In the genomic region with DNA sequence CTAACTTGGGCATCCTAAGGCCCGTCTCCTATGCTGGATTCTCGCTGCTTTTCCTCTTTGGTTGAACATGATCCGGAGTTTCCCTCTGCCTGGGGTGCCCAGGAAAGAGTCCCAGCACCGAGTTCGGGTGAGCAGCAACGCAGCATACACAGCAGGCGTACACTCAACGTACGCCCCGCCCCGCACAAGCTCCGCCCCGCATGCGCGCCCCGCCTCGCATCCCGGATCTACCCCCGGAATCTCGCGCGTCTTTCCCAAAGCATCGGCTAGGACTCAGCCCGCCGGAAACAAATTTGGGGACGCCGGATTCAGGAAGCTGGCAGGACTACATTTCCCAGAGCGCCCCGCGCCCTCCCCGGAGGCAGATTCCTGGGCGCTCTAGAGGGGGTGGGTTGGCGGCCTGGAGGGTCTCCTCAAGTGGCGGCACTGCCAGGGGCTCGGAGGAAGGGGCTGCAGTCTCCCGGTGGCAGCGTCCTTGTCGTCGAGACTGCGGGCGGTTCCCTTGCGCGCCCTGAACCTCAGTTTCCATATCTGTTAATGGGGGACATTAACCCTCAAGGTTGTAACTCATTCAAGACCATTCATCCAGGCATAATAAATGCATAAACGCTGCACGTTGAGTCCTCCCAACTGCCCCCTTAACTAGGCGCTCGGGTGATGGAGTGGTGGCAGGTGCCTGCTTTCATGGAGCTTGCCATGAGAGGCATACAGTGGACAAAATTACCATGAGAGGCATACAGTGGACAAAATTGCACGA, we compare ENCODE assay signal across 8 cellular contexts. TPM values are rescaled to one million over a fixed set of nuclear protein-coding genes. Genes with fewer than 3 reads are reported as not detected.
DNase-seq lines count a peak whose midpoint lies in the region; ATAC-seq and TF ChIP-seq lines count a peak whose summit lies in the region.

No MANE protein-coding gene starts in this region.

- BruUV-seq in OCI-LY7 (replicated peaks; lab: Mats Ljungman, UMichigan), result no TSS peak

- peak overlapping the region; percentile 62 for H3K9ac ChIP-seq in HUES6 (ENCODE audit: low read length)

- H3K79me2 ChIP-seq in OCI-LY7 (ENCODE audit: insufficient read depth, low read depth, low read length), result peaks cover 12% of the 10 kb centered on the region; the same call in 1 of the 2 replicates

- POLR2A ChIA-PET in OCI-LY7 (lab: Charles Lee), result interaction anchor here (0.6 to 3.1 kb wide), 4 partner anchors 9 to 34 kb away, joined by 3 to 23 read pairs (median 4); a partner anchor contains a TSS

- no peaks in the 10 kb centered on the region for H3K9me2 ChIP-seq in OCI-LY7 (ENCODE audit: insufficient read depth, low read length)

- H3K4me3 ChIP-seq in HUES6 (ENCODE audit: low read depth, low read length), result peak overlapping the region; percentile 85
- H3K4me3 ChIP-seq in OCI-LY7 (ENCODE audit: low read depth, low read length, poor library complexity, severe bottlenecking), result peak overlapping the region; percentile 72

- peaks cover 14% of the 10 kb centered on the region; the same call in 1 of the 2 replicates for H3K4me1 ChIP-seq in HUES6 (ENCODE audit: control insufficient read depth, insufficient read depth, low read length)
- peaks cover 30% of the 10 kb centered on the region for H3K4me1 ChIP-seq in OCI-LY7 (ENCODE audit: insufficient read depth, low read length, poor library complexity, severe bottlenecking)

- H3K27me3 ChIP-seq in HUES6 (ENCODE audit: control insufficient read depth, insufficient read depth, low read length), result no peaks in the 10 kb centered on the region

- H2AFZ ChIP-seq in OCI-LY7 (ENCODE audit: low read length), result peak overlapping the region; percentile 98

- H3K4me2 ChIP-seq in OCI-LY7 (ENCODE audit: low read length), result peak overlapping the region; percentile 96

- peak; percentile 55 for TF ChIP-seq POLR2A in erythroblast (IDR thresholded peaks at IDR 0.05; ENCODE audit: low read length)

- CTCF ChIA-PET in OCI-LY7 (lab: Charles Lee; ENCODE audit: unreplicated experiment), result interaction anchor here (0.6 kb wide), 1 partner anchor 296 kb away, joined by 3 read pairs; no protein-coding TSS in a partner anchor

- H3K36me3 ChIP-seq in HUES6 (ENCODE audit: control insufficient read depth, insufficient read depth, low read length) (peaks cover 14% of the 10 kb centered on the region), OCI-LY7 (ENCODE audit: insufficient read depth, low read length) (peaks cover 13% of the 10 kb centered on the region)

- DNase-seq in Caki2 (ENCODE audit: low read depth) (peak; percentile 91), OCI-LY7 (ENCODE audit: low spot score) (peak; percentile 91), erythroblast (lab: John Stamatoyannopoulos, UW) (peak; percentile 92), mucosa of gallbladder (ENCODE audit: low spot score) (peak; percentile 98)
- DNase-seq in activated T-cell treated with anti-CD3 and anti-CD28 coated beads, Interleukin-2, amount 50 U/mL, for 1 hour, result peak; percentile 83
- DNase-seq in stimulated activated CD8-positive, alpha-beta memory T cell treated with anti-CD3 and anti-CD28 coated beads, Interleukin-4, amount 100 ng/mL, for 1 hour (ENCODE audit: low read depth in 2 of 2, low spot score in 1 of 2), result peak; percentile 58 to 61

- no peaks in the 10 kb centered on the region for H3K9me3 ChIP-seq in HUES6 (ENCODE audit: control insufficient read depth, insufficient read depth, low read depth, low read length)
- no peaks in the 10 kb centered on the region for H3K9me3 ChIP-seq in OCI-LY7 (ENCODE audit: low read length)

- ATAC-seq in GM21390 (IDR thresholded peaks at IDR 0.05; ENCODE audit: unreplicated experiment), result peak; percentile 62

- H4K20me1 ChIP-seq in OCI-LY7 (ENCODE audit: insufficient read depth, low read length), result no peaks in the 10 kb centered on the region

- intact Hi-C loops in OCI-LY7 (cut with micrococcal nuclease; ENCODE audit: unreplicated experiment), result loop anchor here (1.0 to 10.0 kb wide), 3 partner anchors 34 to 154 kb away; a partner anchor contains a TSS

- 0 out of 2 replicates have a peak overlapping the region, but pooled peaks have one; percentile 4 for H3K27ac ChIP-seq in HUES6 (ENCODE audit: low read depth, low read length)
- peak overlapping the region; percentile 68 for H3K27ac ChIP-seq in OCI-LY7 (ENCODE audit: low read depth, low read length, poor library complexity, severe bottlenecking)

- in situ Hi-C loops in Caki2 (cut with HindIII; ENCODE audit: low pct_unique_long_range_greater_than_20kb, low sequenced_read_pairs), result no loop called here

- no peak for TF ChIP-seq CTCF in OCI-LY7 (conservative IDR thresholded peaks at IDR 0.05; ENCODE audit: low read length)

RNA-seq across cellular contexts. Expression of a gene that starts 1.8 kb away (rescaled TPM):
- total RNA-seq in Caki2 (2014; rRNA removed; shearing (Covaris generic); ENCODE audit: low replicate concordance), result 28.2 and 31.7 TPM in 2 replicates
- total RNA-seq in OCI-LY7 (2014; rRNA removed; shearing (Covaris generic)), result 12.9 and 16.1 TPM in 2 replicates
- total RNA-seq in OCI-LY7 (2022) (23.9 and 28.8 TPM in 2 replicates), mucosa of gallbladder (23.4 TPM)

RNA-seq across cellular contexts. Expression of a gene that starts 19.4 kb away (rescaled TPM):
- total RNA-seq in Caki2 (2014; rRNA removed; shearing (Covaris generic); ENCODE audit: low replicate concordance), result 0.78 TPM in 1 of 2 replicates, not detected in the other
- total RNA-seq in OCI-LY7 (2014; rRNA removed; shearing (Covaris generic)), result not detected in 2 replicates
- total RNA-seq in OCI-LY7 (2022), result not detected in 2 replicates
- total RNA-seq in mucosa of gallbladder, result not detected

RNA-seq across cellular contexts. Expression of a gene that starts 26.4 kb away (rescaled TPM):
- total RNA-seq in Caki2 (2014; rRNA removed; shearing (Covaris generic); ENCODE audit: low replicate concordance), result not detected in 2 replicates
- not detected in 2 replicates for total RNA-seq in OCI-LY7 (2014; rRNA removed; shearing (Covaris generic))
- not detected in 2 replicates for total RNA-seq in OCI-LY7 (2022)
- 194 TPM for total RNA-seq in mucosa of gallbladder

RNA-seq across cellular contexts. Expression of a gene that starts 33.7 kb away (rescaled TPM):
- 20.4 and 24.8 TPM in 2 replicates for total RNA-seq in Caki2 (2014; rRNA removed; shearing (Covaris generic); ENCODE audit: low replicate concordance)
- 2.9 and 6.3 TPM in 2 replicates for total RNA-seq in OCI-LY7 (2014; rRNA removed; shearing (Covaris generic))
- 7.1 and 7.6 TPM in 2 replicates for total RNA-seq in OCI-LY7 (2022)
- total RNA-seq in mucosa of gallbladder, result 71.0 TPM

RNA-seq across cellular contexts. Expression of a gene that starts 34.4 kb away (rescaled TPM):
- 5.4 and 6.6 TPM in 2 replicates for total RNA-seq in Caki2 (2014; rRNA removed; shearing (Covaris generic); ENCODE audit: low replicate concordance)
- total RNA-seq in OCI-LY7 (2014; rRNA removed; shearing (Covaris generic)), result 0.36 and 0.38 TPM in 2 replicates
- 1.1 TPM in 1 of 2 replicates, not detected in the other for total RNA-seq in OCI-LY7 (2022)
- total RNA-seq in mucosa of gallbladder, result 2.5 TPM

Comparison
In these comparisons a context has a peak if more than half of its experiments do, and no peak if none do; other contexts are left out.
1. Peak in every context shown above with its lines: DNase-seq, ATAC-seq, H3K4me3 ChIP-seq and H3K27ac ChIP-seq.
2. RNA of a gene that starts 26.4 kb away (total RNA-seq): 194 TPM in mucosa of gallbladder (single experiment); not detected in Caki2 and not detected in OCI-LY7; every median in the first group is over 100 times any median in the second.